ENCODE assay signal across 1 cellular context in genomic region chr1:33000427-33001026, GRCh38.
TF ChIP-seq lines count a peak whose summit lies in the region.

No MANE protein-coding gene starts in this region.

TF ChIP-seq in liver, 16 proteins besides CTCF, POLR2A, EP300 and RAD21:
- TF ChIP-seq ATF3 (IDR thresholded peaks at IDR 0.05) (no peak), HNF4G (IDR thresholded peaks at IDR 0.05) (no peak), HNF4A (conservative IDR thresholded peaks at IDR 0.05) (peak; percentile 24 to 31), FOXA2 (IDR thresholded peaks at IDR 0.05) (no peak), EGR1 (IDR thresholded peaks at IDR 0.05; ENCODE audit: low read depth in 2 of 2) (no peak), NR2F2 (IDR thresholded peaks at IDR 0.05) (no peak), RXRA (IDR thresholded peaks at IDR 0.05) (peak in 1 of 2 donors; percentile 14), ZBTB33 (IDR thresholded peaks at IDR 0.05) (no peak), SP1 (IDR thresholded peaks at IDR 0.05) (no peak), JUND (IDR thresholded peaks at IDR 0.05) (no peak), YY1 (IDR thresholded peaks at IDR 0.05) (no peak), MAX (IDR thresholded peaks at IDR 0.05) (no peak), TAF1 (conservative IDR thresholded peaks at IDR 0.05) (no peak), FOXA1 (IDR thresholded peaks at IDR 0.05) (no peak), REST (IDR thresholded peaks at IDR 0.05) (no peak), GABPA (IDR thresholded peaks at IDR 0.05 in 1 of 2, conservative IDR thresholded peaks at IDR 0.05 in 1 of 2) (no peak)
